ENCODE assay signal across 18 cellular contexts in genomic region chr3:40137586-40138295, GRCh38.
DNase-seq lines count a peak whose midpoint lies in the region; ATAC-seq, FAIRE-seq and TF ChIP-seq lines count a peak whose summit lies in the region.
"Had no signal": no experiment of that assay in that cellular context is flagged by ENCODE, and none has a peak within 500 bp of the region (broad histone marks: within the 10 kb centered on the region; RNA-seq: fewer than 3 reads in every experiment).

No MANE protein-coding gene starts in this region.

- H3K9me3 ChIP-seq in small intestine (ENCODE audit: control insufficient read depth, low read depth), result no peaks in the 10 kb centered on the region
- H3K9me3 ChIP-seq: BE2C, sigmoid colon had no signal

- H3K4me3 ChIP-seq in H7 (ENCODE audit: insufficient read depth, low read depth, low read length), result no peak overlapping the region
- H3K4me3 ChIP-seq in small intestine (ENCODE audit: low read depth in 1 of 2, low read length in 2 of 2), result no peak overlapping the region
- H3K4me3 ChIP-seq: sigmoid colon had no signal

- H3K27ac ChIP-seq in foreskin keratinocyte (peak overlapping the region; percentile 31), small intestine (ENCODE audit: low read depth in 1 of 2, low read length in 1 of 2) (no peak overlapping the region)
- H3K27ac ChIP-seq: sigmoid colon had no signal

- no peaks in the 10 kb centered on the region for H3K27me3 ChIP-seq in foreskin keratinocyte
- H3K27me3 ChIP-seq in H7 (ENCODE audit: control insufficient read depth, insufficient read depth, low read length), result no peaks in the 10 kb centered on the region
- H3K27me3 ChIP-seq in small intestine (ENCODE audit: control insufficient read depth in 2 of 2, insufficient read depth in 2 of 2, low read length in 2 of 2), result no peaks in the 10 kb centered on the region
- H3K27me3 ChIP-seq: BE2C, sigmoid colon had no signal

- no peak for FAIRE-seq in small intestine (lab: Jason Lieb, UNC)
- FAIRE-seq: D721Med, HepG2 had no signal

- WGBS in small intestine, 3 donors, result 84 to 88% (median 84%) methylated on average over 5 of the region's 5 CpGs

- H3K36me3 ChIP-seq in H7 (replicated peaks; ENCODE audit: control insufficient read depth, insufficient read depth, low read length), result no peaks in the 10 kb centered on the region
- H3K36me3 ChIP-seq in small intestine (ENCODE audit: control insufficient read depth in 2 of 2, insufficient read depth in 2 of 2, low read length in 2 of 2), result no peaks in the 10 kb centered on the region
- H3K36me3 ChIP-seq: BE2C, sigmoid colon had no signal

- ATAC-seq in foreskin keratinocyte, result peak; percentile 98
- ATAC-seq: activated CD4-positive, CD25-positive, alpha-beta regulatory T cell treated with anti-CD3 and anti-CD28 coated beads, Interleukin-2, amount 50 U/mL, for 24 hours; HepG2; left ventricle myocardium superior; T-helper 17 cell had no signal

- in situ Hi-C loops in Caki2 (cut with HindIII; ENCODE audit: low pct_unique_long_range_greater_than_20kb, low sequenced_read_pairs), result no loop called here

- H3K4me1 ChIP-seq in foreskin keratinocyte (no peaks in the 10 kb centered on the region), small intestine (ENCODE audit: control insufficient read depth in 2 of 2, insufficient read depth in 1 of 2, low read depth in 1 of 2, low read length in 1 of 2) (no peaks in the 10 kb centered on the region)
- H3K4me1 ChIP-seq: BE2C, sigmoid colon had no signal

- TF ChIP-seq CTCF in foreskin keratinocyte (conservative IDR thresholded peaks at IDR 0.05), result no peak

- DNase-seq in Caki2 (ENCODE audit: low read depth) (peak; percentile 14), M059J (ENCODE audit: low read depth) (peak; percentile 37), amniotic stem cell (lab: John Stamatoyannopoulos, UW) (peak; percentile 22), foreskin keratinocyte (peak; percentile 64 to 89), T-helper 9 cell (no peak), H7 (no peak), small intestine (no peak), pons (ENCODE audit: low spot score) (no peak)
- DNase-seq: BE2C; left ventricle myocardium superior; SHP77 treated with DMSO at 0.1 percent for 48 hours; sigmoid colon; stimulated activated CD4-positive, alpha-beta T cell treated with anti-CD3 and anti-CD28 coated beads, Interleukin-4, amount 100 ng/mL, for 24 hours; stimulated activated CD8-positive, alpha-beta memory T cell treated with anti-CD3 and anti-CD28 coated beads, Interleukin-4, amount 100 ng/mL, for 48 hours; T-helper 17 cell had no signal

Comparison
In these comparisons a context has a peak if more than half of its experiments do, and no peak if none do; other contexts are left out.
1. DNase-seq: peak in Caki2 (single experiment), M059J (single experiment), amniotic stem cell (single experiment) and foreskin keratinocyte (2 of 2); none in T-helper 9 cell (single experiment), H7 (single experiment), small intestine (single experiment) and pons (single experiment).